Comparison of ENCODE assay signal across 27 cellular contexts in the genomic region with DNA sequence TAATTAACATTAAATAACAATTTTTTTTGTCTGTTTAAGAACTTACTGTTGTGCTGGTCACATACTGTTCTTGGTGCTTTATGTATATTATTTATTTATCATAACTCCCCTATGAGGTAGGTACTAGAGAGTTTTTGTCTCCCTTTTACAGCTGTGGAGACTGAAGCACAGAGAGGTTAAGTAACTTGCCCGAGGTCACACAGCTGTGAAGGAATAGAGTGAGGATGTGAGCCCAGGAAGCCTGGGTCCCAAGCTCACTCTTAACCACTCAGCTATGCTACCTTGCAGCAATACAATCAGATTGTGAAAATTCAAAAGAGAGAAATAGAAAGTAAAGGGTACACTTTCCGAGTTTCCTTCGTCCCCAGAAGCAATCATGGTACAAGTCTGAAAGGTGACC. TPM values are rescaled to one million over a fixed set of nuclear protein-coding genes. Genes with fewer than 3 reads are reported as not detected.
"Had no signal": no experiment of that assay in that cellular context is flagged by ENCODE, and none has a peak within 500 bp of the region (broad histone marks: within the 10 kb centered on the region; RNA-seq: fewer than 3 reads in every experiment).

No MANE protein-coding gene starts in this region.

- H3K9me3 ChIP-seq: colonic mucosa, esophagus squamous epithelium, lower lobe of right lung, pancreas, right atrium auricular region, sigmoid colon, stomach, transverse colon, upper lobe of right lung had no signal

- H3K27ac ChIP-seq: colonic mucosa, lower lobe of right lung, pancreas, right atrium auricular region, upper lobe of right lung had no signal

- ATAC-seq: left colon; lower lobe of right lung; natural killer cell; pancreas; stimulated activated effector memory CD8-positive, alpha-beta T cell treated with anti-CD3 and anti-CD28 coated beads, Interleukin-12 subunit alpha, Interleukin-12 subunit beta, amount 100 ng/mL, for 72 hours; upper lobe of right lung had no signal

- H3K4me3 ChIP-seq: colonic mucosa, esophagus squamous epithelium, lower lobe of right lung, pancreas, right atrium auricular region, sigmoid colon, stomach, transverse colon, upper lobe of right lung had no signal

- DNase-seq: colonic mucosa; dermis blood vessel endothelial cell; effector memory CD4-positive, alpha-beta T cell; esophagus squamous epithelium; foreskin melanocyte; glutamatergic neuron; hypothalamus; immature natural killer cell; islet precursor cell; kidney glomerular epithelial cell; left colon; lower lobe of right lung; natural killer cell; occipital lobe; pancreas; sigmoid colon; stimulated activated CD4-positive, alpha-beta T cell treated with anti-CD3 and anti-CD28 coated beads, Interleukin-2, amount 100 ng/mL, for 24 hours; stimulated activated CD4-positive, alpha-beta T cell treated with anti-CD3 and anti-CD28 coated beads, Interleukin-4, amount 100 ng/mL, for 24 hours; stimulated activated naive CD4-positive, alpha-beta T cell treated with Interleukin-2 at 50 U/mL for 16 hours; stomach; transverse colon had no signal

- H3K36me3 ChIP-seq: colonic mucosa, esophagus squamous epithelium, lower lobe of right lung, right atrium auricular region, sigmoid colon, transverse colon, upper lobe of right lung had no signal

- FAIRE-seq: endothelial cell of umbilical vein, pancreas had no signal

- H3K27me3 ChIP-seq: colonic mucosa, esophagus squamous epithelium, pancreas, right atrium auricular region, sigmoid colon, stomach, transverse colon, upper lobe of right lung had no signal

RNA-seq across cellular contexts. Expression of a gene that starts 35.6 kb away (rescaled TPM):
- total RNA-seq: chondrocyte, left ventricle myocardium superior, right atrium auricular region had no signal

RNA-seq across cellular contexts. Expression of a gene that starts 57.9 kb away (rescaled TPM):
- total RNA-seq: natural killer cell had no signal
- polyA plus RNA-seq: immature natural killer cell had no signal
